Comparison of ENCODE assay signal across 23 cellular contexts in genomic region chr11:47418454-47419259, GRCh38. TPM values are rescaled to one million over a fixed set of nuclear protein-coding genes. Genes with fewer than 3 reads are reported as not detected.
DNase-seq lines count a peak whose midpoint lies in the region; ATAC-seq and TF ChIP-seq lines count a peak whose summit lies in the region.
"Had no signal": no experiment of that assay in that cellular context is flagged by ENCODE, and none has a peak within 500 bp of the region (broad histone marks: within the 10 kb centered on the region; RNA-seq: fewer than 3 reads in every experiment).

No MANE protein-coding gene starts in this region.

- H3K27me3 ChIP-seq in stomach smooth muscle (ENCODE audit: control insufficient read depth in 1 of 2, insufficient read depth in 2 of 2, low read length in 2 of 2): no peaks in the 10 kb centered on the region
- no peaks in the 10 kb centered on the region for H3K27me3 ChIP-seq in A673 (replicated peaks; ENCODE audit: insufficient read depth, low read depth, low read length, poor library complexity)
- H3K27me3 ChIP-seq: BLaER1 had no signal

- peak overlapping the region; percentile 62 to 95 for H3K27ac Mint-ChIP-seq in activated naive CD4-positive, alpha-beta T cell treated with anti-CD3 and anti-CD28 coated beads, Interleukin-2, amount 50 U/mL, for 72 hours
- peak overlapping the region; percentile 39 for H3K27ac Mint-ChIP-seq in activated naive CD8-positive, alpha-beta T cell treated with anti-CD3 and anti-CD28 coated beads, Interleukin-2, amount 50 U/mL, for 24 hours
- H3K27ac Mint-ChIP-seq: activated CD4-positive, alpha-beta T cell treated with anti-CD3 and anti-CD28 coated beads for 36 hours; activated T-helper 2 cell treated with anti-CD3 and anti-CD28 coated beads, Interferon-gamma antibody, Interleukin-2, Interleukin-4, amounts not matched to agents 10 μg/mL and 5 μg/mL and 100 μg/mL, durations not matched to agents 14 hours and 24 hours and 36 hours had no signal

- intact Hi-C loops in A673 (cut with micrococcal nuclease; ENCODE audit: unreplicated experiment): no loop called here

- peaks cover 8 to 23% of the 10 kb centered on the region in 2 donors for H3K36me3 Mint-ChIP-seq in activated naive CD4-positive, alpha-beta T cell treated with anti-CD3 and anti-CD28 coated beads, Interleukin-2, amount 50 U/mL, for 72 hours
- peaks cover 40% of the 10 kb centered on the region for H3K36me3 Mint-ChIP-seq in activated naive CD8-positive, alpha-beta T cell treated with anti-CD3 and anti-CD28 coated beads, Interleukin-2, amount 50 U/mL, for 24 hours (ENCODE audit: low read depth)

- CTCF ChIA-PET in A673 (lab: Charles Lee): interaction anchor here (0.5 kb wide), 1 partner anchor 17 kb away, joined by 5 read pairs; no protein-coding TSS in a partner anchor

- H3K9ac ChIP-seq in stomach smooth muscle (ENCODE audit: low read length in 2 of 2): no peak overlapping the region
- H3K9ac ChIP-seq: BLaER1, parathyroid adenoma had no signal

- ATAC-seq in activated naive CD4-positive, alpha-beta T cell treated with anti-CD3 and anti-CD28 coated beads, Interleukin-2, amount 50 U/mL, for 72 hours: no peak
- no peak for ATAC-seq in activated naive CD8-positive, alpha-beta T cell treated with anti-CD3 and anti-CD28 coated beads, Interleukin-2, amount 50 U/mL, for 24 hours
- ATAC-seq: activated CD4-positive, alpha-beta T cell treated with anti-CD3 and anti-CD28 coated beads for 36 hours; GM23338 had no signal

- H3K9me3 ChIP-seq in stomach smooth muscle (ENCODE audit: control insufficient read depth in 2 of 2, low read length in 2 of 2) (no peaks in the 10 kb centered on the region), A673 (ENCODE audit: low read depth, low read length, poor library complexity, severe bottlenecking) (no peaks in the 10 kb centered on the region)
- H3K9me3 ChIP-seq: BLaER1 had no signal

- H3K4me1 ChIP-seq in stomach smooth muscle (ENCODE audit: control insufficient read depth, insufficient read depth, low read length) (peaks cover 26% of the 10 kb centered on the region), A673 (ENCODE audit: insufficient read depth, low read length, poor library complexity, severe bottlenecking) (peaks cover 14% of the 10 kb centered on the region)
- H3K4me1 ChIP-seq: parathyroid adenoma had no signal

- H3K9me3 Mint-ChIP-seq in activated naive CD4-positive, alpha-beta T cell treated with anti-CD3 and anti-CD28 coated beads, Interleukin-2, amount 50 U/mL, for 72 hours: no peaks in the 10 kb centered on the region
- H3K9me3 Mint-ChIP-seq in activated naive CD8-positive, alpha-beta T cell treated with anti-CD3 and anti-CD28 coated beads, Interleukin-2, amount 50 U/mL, for 24 hours: no peaks in the 10 kb centered on the region
- H3K9me3 Mint-ChIP-seq: activated T-helper 2 cell treated with anti-CD3 and anti-CD28 coated beads, Interferon-gamma antibody, Interleukin-2, Interleukin-4, amounts not matched to agents 10 μg/mL and 5 μg/mL and 100 μg/mL, durations not matched to agents 14 hours and 24 hours and 36 hours; GM23338 had no signal

- peaks cover 48 to 56% of the 10 kb centered on the region in 2 donors for H3K36me3 ChIP-seq in stomach smooth muscle (ENCODE audit: control insufficient read depth in 2 of 2, insufficient read depth in 2 of 2, low read length in 2 of 2)
- H3K36me3 ChIP-seq in A673 (ENCODE audit: insufficient read depth, low read length, poor library complexity, severe bottlenecking): peaks cover 97% of the 10 kb centered on the region

- no peak overlapping the region for H3K4me3 Mint-ChIP-seq in activated naive CD8-positive, alpha-beta T cell treated with anti-CD3 and anti-CD28 coated beads, Interleukin-2, amount 50 U/mL, for 24 hours
- H3K4me3 Mint-ChIP-seq: activated CD4-positive, alpha-beta T cell treated with anti-CD3 and anti-CD28 coated beads for 36 hours; GM23338 had no signal

- no TSS peak for BruUV-seq in A673 (replicated peaks; lab: Mats Ljungman, UMichigan)

- POLR2A ChIA-PET in A673 (lab: Charles Lee; ENCODE audit: low non-redundant PET): no interaction called here

- DNase-seq in activated naive CD4-positive, alpha-beta T cell treated with anti-CD3 and anti-CD28 coated beads, Interleukin-2, amount 50 U/mL, for 72 hours (ENCODE audit: low spot score in 2 of 2): no peak
- DNase-seq in activated naive CD4-positive, alpha-beta T cell treated with anti-CD3 and anti-CD28 coated beads, Interleukin-2, amount 50 U/mL, for 16 hours: no peak
- no peak for DNase-seq in activated naive CD8-positive, alpha-beta T cell treated with anti-CD3 and anti-CD28 coated beads, Interleukin-2, amount 50 U/mL, for 24 hours
- DNase-seq in left kidney (ENCODE audit: low read depth, low spot score): peak; percentile 29
- no peak for DNase-seq in A673 (ENCODE audit: low spot score)
- no peak for DNase-seq in activated CD8-positive, alpha-beta memory T cell treated with anti-CD3 and anti-CD28 coated beads, Interleukin-2, amount 50 U/mL, for 4 hours
- DNase-seq in stimulated activated CD4-positive, alpha-beta T cell treated with anti-CD3 and anti-CD28 coated beads, Interleukin-2, amount 100 ng/mL, for 48 hours: no peak
- DNase-seq: activated CD4-positive, alpha-beta T cell treated with anti-CD3 and anti-CD28 coated beads for 36 hours; dermis blood vessel endothelial cell; DMS 273 treated with DMSO at 0.1 percent for 48 hours; mammary epithelial cell; MM.1S; NCI-H226; SHP77 treated with DMSO at 0.1 percent for 48 hours had no signal

- no peaks in the 10 kb centered on the region for H3K27me3 Mint-ChIP-seq in activated naive CD8-positive, alpha-beta T cell treated with anti-CD3 and anti-CD28 coated beads, Interleukin-2, amount 50 U/mL, for 24 hours
- H3K27me3 Mint-ChIP-seq: activated CD4-positive, alpha-beta T cell treated with anti-CD3 and anti-CD28 coated beads for 36 hours had no signal

- H3K4me1 Mint-ChIP-seq in activated naive CD8-positive, alpha-beta T cell treated with anti-CD3 and anti-CD28 coated beads, Interleukin-2, amount 50 U/mL, for 24 hours: peaks cover 1% of the 10 kb centered on the region
- H3K4me1 Mint-ChIP-seq: activated CD4-positive, alpha-beta T cell treated with anti-CD3 and anti-CD28 coated beads for 36 hours; GM23338 had no signal

- H3K27ac ChIP-seq in stomach smooth muscle (ENCODE audit: low read length): peak overlapping the region; percentile 41
- no peak overlapping the region for H3K27ac ChIP-seq in A673 (ENCODE audit: low read depth, low read length, poor library complexity, severe bottlenecking)
- H3K27ac ChIP-seq: BLaER1, parathyroid adenoma had no signal

- no peak overlapping the region for H3K4me3 ChIP-seq in stomach smooth muscle (ENCODE audit: low read length in 2 of 2)
- no peak overlapping the region for H3K4me3 ChIP-seq in A673 (ENCODE audit: low read depth, low read length, poor library complexity, severe bottlenecking)
- H3K4me3 ChIP-seq: BLaER1, GM23338 had no signal

- no peak for TF ChIP-seq CTCF in A673 (conservative IDR thresholded peaks at IDR 0.05; ENCODE audit: low read depth, low read length)

RNA-seq across cellular contexts. Expression of gene PSMC3, which starts 7.6 kb away (rescaled TPM):
- 100 to 1,000 TPM; 126 to 134 TPM for total RNA-seq in activated naive CD4-positive, alpha-beta T cell treated with anti-CD3 and anti-CD28 coated beads, Interleukin-2, amount 50 U/mL, for 72 hours
- total RNA-seq in A673 (2021): 665 and 701 TPM in 2 replicates

RNA-seq across cellular contexts. Expression of gene SLC39A13, which starts 10.3 kb away (rescaled TPM):
- total RNA-seq in activated naive CD4-positive, alpha-beta T cell treated with anti-CD3 and anti-CD28 coated beads, Interleukin-2, amount 50 U/mL, for 72 hours: 10 to 100 TPM; 11.9 to 15.2 TPM
- total RNA-seq in A673 (2021): 53.3 and 64.2 TPM in 2 replicates

RNA-seq across cellular contexts. Expression of gene RAPSN, which starts 30.3 kb away (rescaled TPM):
- under 1 TPM in 1 of 2 donors, not detected in 1; 0.62 TPM for total RNA-seq in activated naive CD4-positive, alpha-beta T cell treated with anti-CD3 and anti-CD28 coated beads, Interleukin-2, amount 50 U/mL, for 72 hours
- total RNA-seq in A673 (2021): 1.0 TPM in 2 replicates
- total RNA-seq: A172, epithelial cell of proximal tubule, frontal cortex, subcutaneous adipose tissue had no signal

RNA-seq across cellular contexts. Expression of gene SPI1, which starts 40.3 kb away (rescaled TPM):
- total RNA-seq in activated naive CD4-positive, alpha-beta T cell treated with anti-CD3 and anti-CD28 coated beads, Interleukin-2, amount 50 U/mL, for 72 hours: under 1 TPM in 1 of 2 donors, not detected in 1; 0.20 TPM
- total RNA-seq in A673 (2021): not detected in 2 replicates
- total RNA-seq: A172, dermis blood vessel endothelial cell, epithelial cell of proximal tubule, GM23338, mammary epithelial cell had no signal
